ENCODE assay signal across 12 cellular contexts in the genomic region with DNA sequence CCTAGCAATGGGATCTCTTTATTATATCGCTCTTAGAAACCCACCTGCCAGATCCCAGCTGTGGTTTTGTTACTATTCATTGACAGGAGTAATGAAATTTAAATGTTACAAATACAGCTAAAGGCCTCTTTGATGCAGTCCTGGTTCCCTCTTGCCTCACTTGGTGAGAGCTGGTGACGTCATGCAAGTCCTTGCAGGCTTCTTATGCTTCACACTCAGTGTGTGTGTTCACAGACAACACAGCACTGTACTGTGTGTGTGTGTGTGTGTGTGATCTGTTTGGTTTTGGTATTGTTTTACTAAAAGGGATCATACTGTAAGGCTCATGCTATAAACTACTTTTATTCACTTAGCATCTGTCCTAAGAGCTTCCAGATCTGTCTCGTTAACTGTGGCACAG.
"Had no signal": no experiment of that assay in that cellular context is flagged by ENCODE, and none has a peak within 500 bp of the region (broad histone marks: within the 10 kb centered on the region; RNA-seq: fewer than 3 reads in every experiment).

No MANE protein-coding gene starts in this region.

- DNase-seq: activated CD4-positive, alpha-beta T cell treated with anti-CD3 and anti-CD28 coated beads for 4 hours; activated naive CD4-positive, alpha-beta T cell treated with Interleukin-2 at 50 U/mL for 16 hours; central memory CD4-positive, alpha-beta T cell; erythroblast; head of caudate nucleus; left ventricle myocardium inferior; mesenchymal stem cell; ovary; T-helper 1 cell; WERI-Rb-1 had no signal

- H3K4me3 ChIP-seq: left ventricle myocardium inferior, ovary, tibial nerve had no signal

- H3K36me3 ChIP-seq: left ventricle myocardium inferior, ovary, tibial nerve, WERI-Rb-1 had no signal

- H3K27ac ChIP-seq: left ventricle myocardium inferior, ovary, tibial nerve, WERI-Rb-1 had no signal

- FAIRE-seq: islet of Langerhans had no signal

- H3K9me3 ChIP-seq: left ventricle myocardium inferior, ovary, tibial nerve had no signal

- H3K4me1 ChIP-seq: left ventricle myocardium inferior, tibial nerve had no signal
